ENCODE assay signal across 12 cellular contexts in the genomic region with DNA sequence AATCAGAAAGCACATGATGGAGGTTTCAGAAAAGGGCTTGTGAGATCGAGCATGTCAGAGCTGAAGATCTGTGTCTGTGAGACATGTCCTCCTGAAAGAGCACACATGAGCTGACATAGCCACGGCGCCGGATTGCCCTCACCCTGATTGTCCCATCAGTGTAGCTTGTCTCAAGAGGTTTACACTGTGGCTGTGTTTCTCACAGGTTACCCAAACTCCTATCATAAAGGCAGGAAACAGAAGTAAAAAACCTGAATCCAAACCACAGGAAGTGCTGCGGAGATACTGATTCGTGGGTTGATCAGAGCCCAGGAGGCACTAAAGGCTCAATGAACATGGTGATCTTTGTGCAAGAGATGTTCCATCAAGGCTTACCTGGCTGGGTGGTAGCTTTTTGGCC. TPM values are rescaled to one million over a fixed set of nuclear protein-coding genes. Genes with fewer than 3 reads are reported as not detected.
DNase-seq lines count a peak whose midpoint lies in the region; ATAC-seq and TF ChIP-seq lines count a peak whose summit lies in the region.
"Had no signal": no experiment of that assay in that cellular context is flagged by ENCODE, and none has a peak within 500 bp of the region (broad histone marks: within the 10 kb centered on the region; RNA-seq: fewer than 3 reads in every experiment).

No MANE protein-coding gene starts in this region.

- no peaks in the 10 kb centered on the region for H3K9me3 ChIP-seq in CD4-positive, alpha-beta T cell (ENCODE audit: control insufficient read depth, low read length)
- H3K9me3 ChIP-seq in Loucy (ENCODE audit: insufficient read depth, low read depth, low read length) = no peaks in the 10 kb centered on the region
- H3K9me3 ChIP-seq in mucosa of descending colon = no peaks in the 10 kb centered on the region
- H3K9me3 ChIP-seq: psoas muscle had no signal

- POLR2A ChIA-PET in CD4-positive, alpha-beta T cell (lab: Charles Lee) = interaction anchor here (0.8 to 7.2 kb wide), 7 partner anchors 8 to 31 kb away, joined by 3 to 83 read pairs (median 9); a partner anchor contains a TSS

- H2AFZ ChIP-seq in Loucy (ENCODE audit: low read length) = no peak overlapping the region

- intact Hi-C loops in CD4-positive, alpha-beta T cell (cut with DNase I, micrococcal nuclease) = loop anchor here (1.0 to 5.0 kb wide), 4 partner anchors 13 to 153 kb away; a partner anchor contains a TSS
- intact Hi-C loops in activated T-helper 2 cell treated with anti-CD3 and anti-CD28 coated beads, Interferon-gamma antibody, Interleukin-2, Interleukin-4, amounts not matched to agents 10 μg/mL and 5 μg/mL and 100 μg/mL, durations not matched to agents 14 hours and 24 hours and 36 hours (cut with micrococcal nuclease) = loop anchor here (5.0 to 10.0 kb wide), 5 partner anchors 98 to 1173 kb away; a partner anchor contains a TSS
- intact Hi-C loops in mucosa of descending colon (cut with DNase I, micrococcal nuclease) = no loop called here

- H3K36me3 Mint-ChIP-seq in CD4-positive, alpha-beta T cell (ENCODE audit: low read depth) = peaks cover 7% of the 10 kb centered on the region
- H3K36me3 Mint-ChIP-seq in activated T-helper 2 cell treated with anti-CD3 and anti-CD28 coated beads, Interferon-gamma antibody, Interleukin-2, Interleukin-4, amounts not matched to agents 10 μg/mL and 5 μg/mL and 100 μg/mL, durations not matched to agents 14 hours and 24 hours and 36 hours (ENCODE audit: low read depth) = peaks cover 22% of the 10 kb centered on the region

- peaks cover 11% of the 10 kb centered on the region for H3F3A ChIP-seq in Loucy (ENCODE audit: low read depth)

- H3K79me2 ChIP-seq in Loucy (ENCODE audit: insufficient read depth, low read length) = peaks cover 8% of the 10 kb centered on the region; the same call in 1 of the 2 replicates

- H3K4me3 Mint-ChIP-seq in CD4-positive, alpha-beta T cell = peak overlapping the region; percentile 92
- peak overlapping the region; percentile 63 for H3K4me3 Mint-ChIP-seq in activated T-helper 2 cell treated with anti-CD3 and anti-CD28 coated beads, Interferon-gamma antibody, Interleukin-2, Interleukin-4, amounts not matched to agents 10 μg/mL and 5 μg/mL and 100 μg/mL, durations not matched to agents 14 hours and 24 hours and 36 hours (ENCODE audit: low read depth)

- H3K9ac ChIP-seq in Loucy (ENCODE audit: low read depth, low read length, poor library complexity, severe bottlenecking) = peak overlapping the region; percentile 42

- no peaks in the 10 kb centered on the region for H3K27me3 ChIP-seq in CD4-positive, alpha-beta T cell (ENCODE audit: control insufficient read depth, insufficient read depth, low read length)
- H3K27me3 ChIP-seq in Loucy (ENCODE audit: insufficient read depth, low read length, poor library complexity, severe bottlenecking) = no peaks in the 10 kb centered on the region

- H3K4me1 ChIP-seq in Loucy (ENCODE audit: insufficient read depth, low read length, poor library complexity, severe bottlenecking) (peaks cover 80% of the 10 kb centered on the region), mucosa of descending colon (ENCODE audit: low read depth) (peaks cover 8% of the 10 kb centered on the region)

- no peak for TF ChIP-seq CTCF in CD4-positive, alpha-beta T cell (IDR thresholded peaks at IDR 0.05)
- TF ChIP-seq CTCF in Loucy (conservative IDR thresholded peaks at IDR 0.05; ENCODE audit: low read length) (no peak), mucosa of descending colon (IDR thresholded peaks at IDR 0.05) (no peak)

- H4K20me1 ChIP-seq in Loucy (ENCODE audit: insufficient read depth, low read length, poor library complexity, severe bottlenecking) = no peaks in the 10 kb centered on the region

- peak overlapping the region; percentile 92 for H3K27ac Mint-ChIP-seq in CD4-positive, alpha-beta T cell
- H3K27ac Mint-ChIP-seq in activated T-helper 2 cell treated with anti-CD3 and anti-CD28 coated beads, Interferon-gamma antibody, Interleukin-2, Interleukin-4, amounts not matched to agents 10 μg/mL and 5 μg/mL and 100 μg/mL, durations not matched to agents 14 hours and 24 hours and 36 hours = peak overlapping the region; percentile 88

- H3K27me3 Mint-ChIP-seq in CD4-positive, alpha-beta T cell = no peaks in the 10 kb centered on the region
- no peaks in the 10 kb centered on the region for H3K27me3 Mint-ChIP-seq in activated T-helper 2 cell treated with anti-CD3 and anti-CD28 coated beads, Interferon-gamma antibody, Interleukin-2, Interleukin-4, amounts not matched to agents 10 μg/mL and 5 μg/mL and 100 μg/mL, durations not matched to agents 14 hours and 24 hours and 36 hours (ENCODE audit: low read depth)

- CTCF ChIA-PET in CD4-positive, alpha-beta T cell (lab: Charles Lee) = interaction anchor here (1.2 to 2.4 kb wide), 3 partner anchors 14 to 245 kb away, joined by 4 to 7 read pairs (median 5); a partner anchor contains a TSS

- peak in 6 of 10 experiments; percentile 36 to 58 (median 42) for DNase-seq in CD4-positive, alpha-beta T cell
- peak; percentile 45 for DNase-seq in activated T-helper 2 cell treated with anti-CD3 and anti-CD28 coated beads, Interferon-gamma antibody, Interleukin-2, Interleukin-4, amounts not matched to agents 10 μg/mL and 5 μg/mL and 100 μg/mL, durations not matched to agents 14 hours and 24 hours and 36 hours (ENCODE audit: low spot score)
- DNase-seq in mucosa of descending colon (peak in 1 of 3 donors; percentile 31), MV-4-11 (lab: John Stamatoyannopoulos, UW) (no peak)
- DNase-seq in stimulated activated CD8-positive, alpha-beta memory T cell treated with anti-CD3 and anti-CD28 coated beads, Interleukin-4, amount 100 ng/mL, for 48 hours = no peak
- DNase-seq: cerebellar nuclear complex; PC-3; psoas muscle; stimulated activated CD4-positive, alpha-beta T cell treated with anti-CD3 and anti-CD28 coated beads, Interleukin-4, amount 100 ng/mL, for 1 hour had no signal

- no peaks in the 10 kb centered on the region for H3K9me2 ChIP-seq in Loucy (replicated peaks; ENCODE audit: low read depth, low read length)

- no peaks in the 10 kb centered on the region for H3K9me3 Mint-ChIP-seq in CD4-positive, alpha-beta T cell
- H3K9me3 Mint-ChIP-seq in activated T-helper 2 cell treated with anti-CD3 and anti-CD28 coated beads, Interferon-gamma antibody, Interleukin-2, Interleukin-4, amounts not matched to agents 10 μg/mL and 5 μg/mL and 100 μg/mL, durations not matched to agents 14 hours and 24 hours and 36 hours = no peaks in the 10 kb centered on the region

- peak overlapping the region; percentile 73 for H3K27ac ChIP-seq in CD4-positive, alpha-beta T cell (ENCODE audit: low read depth, low read length)
- H3K27ac ChIP-seq: psoas muscle had no signal

- peaks cover 90% of the 10 kb centered on the region for H3K4me1 Mint-ChIP-seq in CD4-positive, alpha-beta T cell (ENCODE audit: low read depth)
- peaks cover 72% of the 10 kb centered on the region for H3K4me1 Mint-ChIP-seq in activated T-helper 2 cell treated with anti-CD3 and anti-CD28 coated beads, Interferon-gamma antibody, Interleukin-2, Interleukin-4, amounts not matched to agents 10 μg/mL and 5 μg/mL and 100 μg/mL, durations not matched to agents 14 hours and 24 hours and 36 hours (ENCODE audit: low read depth)

- no peaks in the 10 kb centered on the region for H3K36me3 ChIP-seq in Loucy (ENCODE audit: insufficient read depth, low read length)
- H3K36me3 ChIP-seq in mucosa of descending colon (ENCODE audit: low read depth) = no peaks in the 10 kb centered on the region

- peak; percentile 57 for ATAC-seq in CD4-positive, alpha-beta T cell (ENCODE audit: poor library complexity)
- ATAC-seq in mucosa of descending colon (peak; percentile 2), GM18858 (IDR thresholded peaks at IDR 0.05; ENCODE audit: unreplicated experiment) (no peak), HG03439 (IDR thresholded peaks at IDR 0.05; ENCODE audit: unreplicated experiment) (no peak)
- ATAC-seq: PC-3, psoas muscle had no signal

- H3K4me3 ChIP-seq in Loucy (ENCODE audit: low read length, poor library complexity, severe bottlenecking) (peak overlapping the region; percentile 40), mucosa of descending colon (no peak overlapping the region)
- H3K4me3 ChIP-seq: psoas muscle had no signal

- H3K4me2 ChIP-seq in Loucy (ENCODE audit: low read depth, low read length, poor library complexity, severe bottlenecking) = peak overlapping the region; percentile 63

RNA-seq across cellular contexts. Expression of a gene that starts 3.9 kb away (rescaled TPM):
- 10 to 100 TPM; 23.2 to 24.9 TPM for total RNA-seq in CD4-positive, alpha-beta T cell
- total RNA-seq in activated T-helper 2 cell treated with anti-CD3 and anti-CD28 coated beads, Interferon-gamma antibody, Interleukin-2, Interleukin-4, amounts not matched to agents 10 μg/mL and 5 μg/mL and 100 μg/mL, durations not matched to agents 14 hours and 24 hours and 36 hours = 50.2 and 54.3 TPM in 2 replicates
- total RNA-seq in mucosa of descending colon = 10 to 100 TPM; 12.7 to 23.7 (median 20.9) TPM

RNA-seq across cellular contexts. Expression of a gene that starts 31.7 kb away (rescaled TPM):
- 10 to 100 TPM; 25.6 to 26.6 TPM for total RNA-seq in CD4-positive, alpha-beta T cell
- total RNA-seq in activated T-helper 2 cell treated with anti-CD3 and anti-CD28 coated beads, Interferon-gamma antibody, Interleukin-2, Interleukin-4, amounts not matched to agents 10 μg/mL and 5 μg/mL and 100 μg/mL, durations not matched to agents 14 hours and 24 hours and 36 hours = 14.6 and 16.4 TPM in 2 replicates
- 10 to 100 TPM; 18.0 to 25.4 (median 25.2) TPM for total RNA-seq in mucosa of descending colon

Comparison
In these comparisons a context has a peak if more than half of its experiments do, and no peak if none do; other contexts are left out.
1. ATAC-seq: peak in CD4-positive, alpha-beta T cell (single experiment) and mucosa of descending colon (single experiment); none in GM18858 (single experiment) and HG03439 (single experiment).
2. DNase-seq: peak in CD4-positive, alpha-beta T cell (6 of 10) and activated T-helper 2 cell treated with anti-CD3 and anti-CD28 coated beads, Interferon-gamma antibody, Interleukin-2, Interleukin-4, amounts not matched to agents 10 μg/mL and 5 μg/mL and 100 μg/mL, durations not matched to agents 14 hours and 24 hours and 36 hours (single experiment); none in stimulated activated CD8-positive, alpha-beta memory T cell treated with anti-CD3 and anti-CD28 coated beads, Interleukin-4, amount 100 ng/mL, for 48 hours (single experiment) and MV-4-11 (single experiment).
3. intact Hi-C loops: an anchor here in CD4-positive, alpha-beta T cell (1.0 to 5.0 kb wide) and activated T-helper 2 cell treated with anti-CD3 and anti-CD28 coated beads, Interferon-gamma antibody, Interleukin-2, Interleukin-4, amounts not matched to agents 10 μg/mL and 5 μg/mL and 100 μg/mL, durations not matched to agents 14 hours and 24 hours and 36 hours (5.0 to 10.0 kb wide); none called in mucosa of descending colon.